Comparison of ENCODE assay signal across 24 cellular contexts in the genomic region with DNA sequence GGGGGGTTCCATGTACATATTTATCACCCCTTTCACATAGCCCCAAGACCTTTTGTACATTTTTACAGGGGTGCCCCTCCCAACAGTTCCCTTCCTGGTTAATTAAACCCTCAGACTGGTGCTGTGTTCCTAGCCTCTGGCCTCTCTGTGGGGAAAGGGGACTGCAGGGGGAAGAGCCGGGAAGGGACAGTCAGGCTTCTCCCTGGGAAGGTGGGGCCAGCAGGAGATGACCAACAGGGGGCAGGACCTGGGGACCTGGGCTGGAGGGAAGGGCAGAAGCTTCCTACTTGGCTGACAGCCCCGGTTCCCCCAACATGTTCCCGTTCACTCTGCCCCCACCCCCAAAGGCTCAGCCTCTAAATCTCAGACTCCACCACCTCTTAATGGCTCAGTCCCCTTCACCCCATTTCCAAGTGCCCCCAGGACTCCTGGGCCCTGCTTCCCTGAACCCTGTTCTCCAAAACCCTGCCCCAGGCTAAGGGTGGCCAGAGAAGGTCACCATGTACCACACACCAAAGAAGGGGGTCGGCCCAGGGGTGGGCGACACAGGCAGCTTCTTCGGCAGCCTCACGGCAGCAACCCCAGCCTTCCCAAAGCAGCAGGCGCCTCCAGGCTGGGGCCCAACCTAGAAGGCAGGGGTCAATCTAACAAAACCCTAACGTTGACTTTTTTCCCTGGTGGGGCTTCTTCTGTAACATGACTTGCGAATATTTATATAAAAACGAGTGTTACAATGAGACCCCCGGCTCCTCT. TPM values are rescaled to one million over a fixed set of nuclear protein-coding genes. Genes with fewer than 3 reads are reported as not detected.
DNase-seq lines count a peak whose midpoint lies in the region; ATAC-seq and TF ChIP-seq lines count a peak whose summit lies in the region.
"Had no signal": no experiment of that assay in that cellular context is flagged by ENCODE, and none has a peak within 500 bp of the region (broad histone marks: within the 10 kb centered on the region; RNA-seq: fewer than 3 reads in every experiment).

No MANE protein-coding gene starts in this region.

- TF ChIP-seq CTCF in GM23338 (conservative IDR thresholded peaks at IDR 0.05; ENCODE audit: low read depth in 2 of 2), result peak; percentile 7 to 24; a peak in 1 of 4 replicates
- TF ChIP-seq CTCF in epithelial cell of proximal tubule (conservative IDR thresholded peaks at IDR 0.05; ENCODE audit: low read depth, low read length), result peak; percentile 24

- H3K79me2 ChIP-seq in GM23338 (replicated peaks; ENCODE audit: insufficient read depth), result no peaks in the 10 kb centered on the region

- no peaks in the 10 kb centered on the region for H3K36me3 ChIP-seq in GM23338 (ENCODE audit: insufficient read depth)

- no peak overlapping the region for H3K27ac Mint-ChIP-seq in GM23338
- peak overlapping the region; percentile 34 for H3K27ac Mint-ChIP-seq in T-helper 17 cell
- no peak overlapping the region for H3K27ac Mint-ChIP-seq in stimulated activated effector memory CD8-positive, alpha-beta T cell treated with anti-CD3 and anti-CD28 coated beads, Interleukin-12 subunit alpha, Interleukin-12 subunit beta, amount 100 ng/mL, for 72 hours
- H3K27ac Mint-ChIP-seq: B cell, type B pancreatic cell had no signal

- H3F3A ChIP-seq in GM23338 (replicated peaks; ENCODE audit: low read depth), result no peaks in the 10 kb centered on the region

- no peak overlapping the region for H2AFZ ChIP-seq in GM23338
- H2AFZ ChIP-seq: PC-9 had no signal

- peaks cover 96% of the 10 kb centered on the region for H3K27me3 ChIP-seq in GM23338 (ENCODE audit: insufficient read depth)
- H3K27me3 ChIP-seq: heart left ventricle, MG63, SJSA1, stomach had no signal

- H3K4me3 Mint-ChIP-seq in GM23338 (no peak overlapping the region), T-helper 17 cell (no peak overlapping the region)
- no peak overlapping the region for H3K4me3 Mint-ChIP-seq in stimulated activated effector memory CD8-positive, alpha-beta T cell treated with anti-CD3 and anti-CD28 coated beads, Interleukin-12 subunit alpha, Interleukin-12 subunit beta, amount 100 ng/mL, for 72 hours
- H3K4me3 Mint-ChIP-seq: B cell, type B pancreatic cell had no signal

- H4K20me1 ChIP-seq in GM23338 (replicated peaks; ENCODE audit: insufficient read depth), result peaks cover 19% of the 10 kb centered on the region

- H3K4me1 Mint-ChIP-seq in GM23338 (no peaks in the 10 kb centered on the region), T-helper 17 cell (peaks cover 8% of the 10 kb centered on the region)
- peaks cover 11% of the 10 kb centered on the region for H3K4me1 Mint-ChIP-seq in stimulated activated effector memory CD8-positive, alpha-beta T cell treated with anti-CD3 and anti-CD28 coated beads, Interleukin-12 subunit alpha, Interleukin-12 subunit beta, amount 100 ng/mL, for 72 hours

- no peak overlapping the region for H3K4me3 ChIP-seq in GM23338
- H3K4me3 ChIP-seq in epithelial cell of proximal tubule (ENCODE audit: low read depth, low read length), result no peak overlapping the region
- H3K4me3 ChIP-seq: heart left ventricle, MG63, PC-9, SJSA1, stomach had no signal

- no peaks in the 10 kb centered on the region for H3K4me1 ChIP-seq in GM23338 (ENCODE audit: insufficient read depth)
- H3K4me1 ChIP-seq: heart left ventricle, SJSA1 had no signal

- H3K27ac ChIP-seq in GM23338 (ENCODE audit: low read depth), result no peak overlapping the region
- H3K27ac ChIP-seq: heart left ventricle, PC-9, SJSA1, stomach had no signal

- peaks cover 4% of the 10 kb centered on the region; the same call in 1 of the 3 replicates for H3K9me3 Mint-ChIP-seq in GM23338
- H3K9me3 Mint-ChIP-seq in stimulated activated effector memory CD8-positive, alpha-beta T cell treated with anti-CD3 and anti-CD28 coated beads, Interleukin-12 subunit alpha, Interleukin-12 subunit beta, amount 100 ng/mL, for 72 hours, result no peaks in the 10 kb centered on the region
- H3K9me3 Mint-ChIP-seq: type B pancreatic cell had no signal

- DNase-seq in GM23338 (ENCODE audit: low spot score), result no peak
- no peak for DNase-seq in T-helper 17 cell
- DNase-seq in epithelial cell of proximal tubule (ENCODE audit: low read depth), result no peak
- DNase-seq in stimulated activated effector memory CD8-positive, alpha-beta T cell treated with anti-CD3 and anti-CD28 coated beads, Interleukin-12 subunit alpha, Interleukin-12 subunit beta, amount 100 ng/mL, for 72 hours (ENCODE audit: low spot score in 2 of 2), result no peak
- no peak for DNase-seq in MV-4-11 (lab: John Stamatoyannopoulos, UW)
- DNase-seq in HCEC 1CT, result no peak
- DNase-seq in NCI-H446 (lab: John Stamatoyannopoulos, UW), result no peak
- DNase-seq: activated CD4-positive, alpha-beta T cell treated with anti-CD3 and anti-CD28 coated beads for 4 hours; activated CD8-positive, alpha-beta memory T cell treated with anti-CD3 and anti-CD28 coated beads, Interleukin-2, amount 50 U/mL, for 4 hours; activated gamma-delta T cell; caudate nucleus; effector CD4-positive, alpha-beta T cell; MG63; NCI-H1694; NCI-H774; PC-9; posterior cingulate gyrus; stimulated activated CD4-positive, alpha-beta T cell treated with anti-CD3 and anti-CD28 coated beads, Interleukin-2, amount 100 ng/mL, for 24 hours; stomach; T1000 had no signal

- H3K27me3 Mint-ChIP-seq in GM23338 (ENCODE audit: insufficient read depth, low read depth, poor library complexity) (peaks cover 84% of the 10 kb centered on the region), T-helper 17 cell (no peaks in the 10 kb centered on the region)
- H3K27me3 Mint-ChIP-seq: B cell, type B pancreatic cell had no signal

- H3K9me2 ChIP-seq in GM23338 (ENCODE audit: insufficient read depth), result no peaks in the 10 kb centered on the region

- H3K36me3 Mint-ChIP-seq in GM23338 (ENCODE audit: low read depth) (peaks cover 14% of the 10 kb centered on the region), T-helper 17 cell (ENCODE audit: low read depth) (peaks cover 7% of the 10 kb centered on the region)
- peaks cover 70% of the 10 kb centered on the region for H3K36me3 Mint-ChIP-seq in stimulated activated effector memory CD8-positive, alpha-beta T cell treated with anti-CD3 and anti-CD28 coated beads, Interleukin-12 subunit alpha, Interleukin-12 subunit beta, amount 100 ng/mL, for 72 hours

- no peak overlapping the region for H3K4me2 ChIP-seq in GM23338
- H3K4me2 ChIP-seq: PC-9 had no signal

- no peaks in the 10 kb centered on the region for H3K9me3 ChIP-seq in T-helper 17 cell (ENCODE audit: control insufficient read depth, low read length, poor library complexity, severe bottlenecking)
- H3K9me3 ChIP-seq: heart left ventricle, MG63, SJSA1, stomach had no signal

- ATAC-seq in GM23338 (no peak), T-helper 17 cell (peak; percentile 5)
- ATAC-seq in stimulated activated effector memory CD8-positive, alpha-beta T cell treated with anti-CD3 and anti-CD28 coated beads, Interleukin-12 subunit alpha, Interleukin-12 subunit beta, amount 100 ng/mL, for 72 hours, result peak; percentile 3

TF ChIP-seq in GM23338, 12 proteins besides CTCF, POLR2A, EP300 and RAD21 (continues in another document):
- TF ChIP-seq EZH2phosphoT487 (IDR thresholded peaks at IDR 0.05; ENCODE audit: unreplicated experiment), result no peak
- no peak for TF ChIP-seq ZNF331 (CRISPR knock-in tag; IDR thresholded peaks at IDR 0.05; ENCODE audit: low read depth)
- TF ChIP-seq ZNF114 (CRISPR knock-in tag; IDR thresholded peaks at IDR 0.05), result no peak
- TF ChIP-seq NANOG (IDR thresholded peaks at IDR 0.05; ENCODE audit: borderline replicate concordance), result no peak
- no peak for TF ChIP-seq STAT1 (IDR thresholded peaks at IDR 0.05; ENCODE audit: unreplicated experiment)

RNA-seq across cellular contexts. Expression of a gene that starts 12.0 kb away (rescaled TPM):
- total RNA-seq in GM23338 (2014; rRNA removed; shearing (Covaris generic)), result 5.2 and 7.2 TPM in 2 replicates
- polyA plus RNA-seq in GM23338 (2016; fragmentation: Nextera tagmentation; extraction: Ambion mirVana), result 2.3 and 2.7 TPM in 2 replicates
- total RNA-seq in T-helper 17 cell, result 100 to 1,000 TPM; 217 to 246 TPM
- total RNA-seq in epithelial cell of proximal tubule, result 20.8 and 46.9 TPM in 2 replicates

RNA-seq across cellular contexts. Expression of a gene that starts 19.5 kb away (rescaled TPM):
- 4.6 and 8.9 TPM in 2 replicates for total RNA-seq in GM23338 (2014; rRNA removed; shearing (Covaris generic))
- polyA plus RNA-seq in GM23338 (2016; fragmentation: Nextera tagmentation; extraction: Ambion mirVana), result 12.7 and 13.0 TPM in 2 replicates
- total RNA-seq in T-helper 17 cell (10 to 100 TPM; 74.1 to 89.1 TPM), epithelial cell of proximal tubule (18.1 and 23.8 TPM in 2 replicates)

RNA-seq across cellular contexts. Expression of a gene that starts 28.7 kb away (rescaled TPM):
- total RNA-seq in GM23338 (2014; rRNA removed; shearing (Covaris generic)), result 38.4 and 44.3 TPM in 2 replicates
- polyA plus RNA-seq in GM23338 (2016; fragmentation: Nextera tagmentation; extraction: Ambion mirVana), result 14.1 and 15.3 TPM in 2 replicates
- total RNA-seq in T-helper 17 cell (10 to 100 TPM; 86.9 to 90.5 TPM), epithelial cell of proximal tubule (10.8 and 11.8 TPM in 2 replicates)
